9 cellular contexts compared by ENCODE assay signal in the genomic region with DNA sequence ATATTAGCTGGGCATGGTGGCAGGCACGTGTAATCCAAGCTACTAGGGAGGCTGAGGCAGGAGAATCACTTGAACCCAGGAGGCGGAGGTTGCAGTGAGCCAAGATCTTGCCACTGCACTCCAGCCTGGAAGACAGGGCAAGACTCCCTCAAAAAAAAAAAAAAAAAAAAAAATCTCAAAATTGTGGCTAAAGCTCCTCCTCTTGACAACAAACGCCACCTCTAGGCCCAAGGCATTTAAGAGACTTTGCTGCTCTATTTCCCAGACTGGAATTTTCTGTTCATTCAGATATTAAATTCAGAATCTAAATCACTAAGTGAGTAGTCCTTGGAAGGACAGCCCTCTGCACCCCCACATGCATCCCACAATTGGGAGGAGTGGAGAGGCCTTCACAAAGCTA. TPM values are rescaled to one million over a fixed set of nuclear protein-coding genes. Genes with fewer than 3 reads are reported as not detected.
DNase-seq lines count a peak whose midpoint lies in the region; ATAC-seq and TF ChIP-seq lines count a peak whose summit lies in the region.
"Had no signal": no experiment of that assay in that cellular context is flagged by ENCODE, and none has a peak within 500 bp of the region (broad histone marks: within the 10 kb centered on the region; RNA-seq: fewer than 3 reads in every experiment).

No MANE protein-coding gene starts in this region.

- ATAC-seq in GM18520 (IDR thresholded peaks at IDR 0.05; ENCODE audit: unreplicated experiment), result no peak
- ATAC-seq in HG02840 (IDR thresholded peaks at IDR 0.05; ENCODE audit: low FRiP score, unreplicated experiment), result no peak
- ATAC-seq in GM18519 (IDR thresholded peaks at IDR 0.05; ENCODE audit: low FRiP score, unreplicated experiment), result no peak

- H3K4me3 ChIP-seq in PC-9 (peak overlapping the region; percentile 77; the same call in 1 of the 2 replicates), osteoblast (ENCODE audit: insufficient read depth, low read length) (peak overlapping the region; percentile 82)

- H4K20me1 ChIP-seq in PC-9 (ENCODE audit: insufficient read depth), result no peaks in the 10 kb centered on the region
- peaks cover 22% of the 10 kb centered on the region for H4K20me1 ChIP-seq in osteoblast (ENCODE audit: insufficient read depth, low read length)

- no peaks in the 10 kb centered on the region for H3F3A ChIP-seq in PC-9 (ENCODE audit: insufficient read depth, low read depth)

- CTCF ChIA-PET in PC-9 (lab: Charles Lee), result no interaction called here

- H3K36me3 ChIP-seq in PC-9 (ENCODE audit: low read depth) (peaks cover 9% of the 10 kb centered on the region; the same call in 1 of the 2 replicates), osteoblast (ENCODE audit: insufficient read depth, low read length) (peaks cover 25% of the 10 kb centered on the region)

- no peaks in the 10 kb centered on the region for H3K27me3 ChIP-seq in PC-9 (ENCODE audit: insufficient read depth, low read depth)
- no peaks in the 10 kb centered on the region for H3K27me3 ChIP-seq in osteoblast (ENCODE audit: insufficient read depth, low read length)

- no peaks in the 10 kb centered on the region for H3K9me2 ChIP-seq in PC-9 (ENCODE audit: insufficient read depth)

- intact Hi-C loops in PC-9 (cut with micrococcal nuclease; ENCODE audit: unreplicated experiment), result no loop called here

- no peaks in the 10 kb centered on the region; the same call in 1 of the 2 replicates for H3K79me2 ChIP-seq in PC-9 (ENCODE audit: low read depth)
- peaks cover 55% of the 10 kb centered on the region for H3K79me2 ChIP-seq in osteoblast (ENCODE audit: insufficient read depth, low read length)

- H3K4me2 ChIP-seq in PC-9 (peak overlapping the region; percentile 81), osteoblast (ENCODE audit: insufficient read depth, low read length) (peak overlapping the region; percentile 75)

- H3K27ac ChIP-seq in PC-9 (no peak overlapping the region), epithelial cell of prostate (peak overlapping the region; percentile 72), osteoblast (ENCODE audit: low read depth, low read length) (no peak overlapping the region)

- peaks cover 9% of the 10 kb centered on the region for H3K4me1 ChIP-seq in PC-9 (replicated peaks; ENCODE audit: insufficient read depth)
- peaks cover 7% of the 10 kb centered on the region for H3K4me1 ChIP-seq in osteoblast (ENCODE audit: insufficient read depth, low read length)

- DNase-seq in GM03348 (ENCODE audit: low spot score), result peak; percentile 12
- no peak for DNase-seq in PC-9
- DNase-seq in epithelial cell of prostate (ENCODE audit: low read depth, low spot score), result no peak
- no peak for DNase-seq in osteoblast (ENCODE audit: insufficient read length, low spot score, missing footprints)
- DNase-seq in activated CD8-positive, alpha-beta memory T cell treated with anti-CD3 and anti-CD28 coated beads for 24 hours, result no peak
- DNase-seq: NCI-H774 had no signal

- no TSS peak for BruUV-seq in PC-9 (replicated peaks; lab: Mats Ljungman, UMichigan)

- POLR2A ChIA-PET in PC-9 (lab: Charles Lee; ENCODE audit: unreplicated experiment), result no interaction called here

- H2AFZ ChIP-seq in PC-9 (no peak overlapping the region), osteoblast (ENCODE audit: low read length) (no peak overlapping the region)

- TF ChIP-seq CTCF in PC-9 (conservative IDR thresholded peaks at IDR 0.05) (no peak), osteoblast (IDR thresholded peaks at IDR 0.05; ENCODE audit: extremely low read depth, low read depth, low read length) (no peak)

- H3K9me3 ChIP-seq in PC-9 (ENCODE audit: insufficient read depth, low read depth), result no peaks in the 10 kb centered on the region
- no peaks in the 10 kb centered on the region for H3K9me3 ChIP-seq in osteoblast (ENCODE audit: low read depth, low read length)

RNA-seq across cellular contexts. Expression of gene ZFYVE1, which starts 1.4 kb away (rescaled TPM):
- total RNA-seq in PC-9 (2021) (8.8 and 9.0 TPM in 2 replicates), osteoblast (30.8 and 38.0 TPM in 2 replicates)

RNA-seq across cellular contexts. Expression of gene RBM25, which starts 32.8 kb away (rescaled TPM):
- total RNA-seq in PC-9 (2021) (59.2 and 68.9 TPM in 2 replicates), osteoblast (32.9 and 33.6 TPM in 2 replicates)
